ENCODE assay signal across 26 cellular contexts in the genomic region with DNA sequence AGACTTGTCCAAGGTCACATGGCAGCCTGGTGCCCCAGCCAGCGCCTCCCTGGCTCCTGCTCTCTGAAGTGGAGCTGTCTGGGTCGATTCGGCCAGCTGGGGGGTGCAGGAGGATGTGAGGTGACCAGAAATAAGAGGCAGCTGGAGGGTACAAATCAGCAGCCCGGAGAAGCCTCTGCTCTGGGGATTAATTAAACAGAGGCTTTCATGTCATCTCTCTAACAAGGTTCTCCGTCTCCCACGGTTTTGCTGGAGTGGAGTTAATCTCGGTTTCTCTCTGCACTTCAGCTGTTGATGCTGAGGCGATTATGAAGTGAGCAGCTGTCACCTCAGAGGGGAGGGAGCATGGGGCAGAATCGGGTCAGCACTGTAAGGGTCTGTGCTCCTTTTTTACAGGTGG.
"Had no signal": no experiment of that assay in that cellular context is flagged by ENCODE, and none has a peak within 500 bp of the region (broad histone marks: within the 10 kb centered on the region; RNA-seq: fewer than 3 reads in every experiment).

No MANE protein-coding gene starts in this region.

- H3K27me3 ChIP-seq: ascending aorta, brain microvascular endothelial cell, neutrophil, pancreas, transverse colon, uterus had no signal

- ATAC-seq: activated CD8-positive, alpha-beta T cell treated with anti-CD3 and anti-CD28 coated beads, Interleukin-2, amount 10 ng/mL, durations not matched to agents 7 days and 5 days; foreskin keratinocyte; left ventricle myocardium superior; pancreas; psoas muscle; right cardiac atrium; stimulated activated effector memory CD8-positive, alpha-beta T cell treated with anti-CD3 and anti-CD28 coated beads, Interleukin-12 subunit alpha, Interleukin-12 subunit beta, amount 100 ng/mL, for 72 hours; stimulated activated naive CD8-positive, alpha-beta T cell treated with anti-CD3 and anti-CD28 coated beads, Interleukin-15, amount 100 ng/mL, for 72 hours; T-helper 17 cell had no signal

- H3K4me1 ChIP-seq: ascending aorta, foreskin keratinocyte, pancreas, psoas muscle, transverse colon, uterus had no signal

- H3K27ac ChIP-seq: ascending aorta, brain microvascular endothelial cell, foreskin keratinocyte, neutrophil, pancreas, psoas muscle, skin epidermis, transverse colon, uterus, VCaP had no signal

- H3K9me3 ChIP-seq: ascending aorta, neutrophil, pancreas, psoas muscle, transverse colon, uterus had no signal

- DNase-seq: activated CD4-positive, alpha-beta T cell treated with anti-CD3 and anti-CD28 coated beads, Interleukin-2, amount 10 ng/mL, durations not matched to agents 7 days and 5 days; activated CD4-positive, CD25-positive, alpha-beta regulatory T cell treated with anti-CD3 and anti-CD28 coated beads, Interleukin-2, amount 50 U/mL, for 72 hours; activated CD8-positive, alpha-beta T cell treated with anti-CD3 and anti-CD28 coated beads, Interleukin-2, amount 10 ng/mL, durations not matched to agents 7 days and 5 days; activated gamma-delta T cell treated with Interleukin-2 at 50 U/mL for 16 hours; caudate nucleus; dermis blood vessel endothelial cell; effector CD8-positive, alpha-beta T cell; foreskin keratinocyte; hippocampal formation; left ventricle myocardium superior; naive B cell; pancreas; psoas muscle; right cardiac atrium; stimulated activated CD4-positive, alpha-beta T cell treated with anti-CD3 and anti-CD28 coated beads, Interleukin-2, amount 100 ng/mL, for 24 hours; stimulated activated naive CD8-positive, alpha-beta T cell treated with anti-CD3 and anti-CD28 coated beads, Interleukin-15, amount 100 ng/mL, for 72 hours; SW 1271; T-helper 17 cell; transverse colon; uterus had no signal

- H3K36me3 ChIP-seq: ascending aorta, brain microvascular endothelial cell, neutrophil, pancreas, transverse colon, uterus had no signal

- H3K4me3 ChIP-seq: ascending aorta, pancreas, psoas muscle, skin epidermis, transverse colon, uterus had no signal
